Comparison of ENCODE assay signal across 24 cellular contexts in the genomic region with DNA sequence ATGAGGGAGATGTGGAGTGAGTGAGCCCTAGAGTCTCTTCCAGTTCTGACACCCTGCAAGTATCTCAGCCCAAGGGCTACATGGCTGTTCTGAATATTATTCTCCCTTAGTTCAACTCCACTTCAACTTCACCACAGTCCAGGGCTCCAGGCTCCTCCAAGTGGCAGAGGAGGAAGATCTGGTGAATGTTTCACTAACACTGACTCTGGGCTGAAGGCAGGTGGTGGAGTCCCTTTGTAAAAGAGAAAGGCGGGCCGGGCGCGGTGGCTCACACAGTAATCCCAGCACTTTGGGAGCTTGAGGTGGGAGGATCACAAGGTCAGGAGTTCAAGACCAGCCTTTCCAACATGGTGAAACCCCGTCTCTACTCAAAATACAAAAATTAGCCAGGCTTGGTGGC. TPM values are rescaled to one million over a fixed set of nuclear protein-coding genes. Genes with fewer than 3 reads are reported as not detected.
"Had no signal": no experiment of that assay in that cellular context is flagged by ENCODE, and none has a peak within 500 bp of the region (broad histone marks: within the 10 kb centered on the region; RNA-seq: fewer than 3 reads in every experiment).

No MANE protein-coding gene starts in this region.

- H3K4me3 Mint-ChIP-seq: activated CD4-positive, alpha-beta T cell treated with anti-CD3 and anti-CD28 coated beads for 36 hours; activated naive CD8-positive, alpha-beta T cell treated with anti-CD3 and anti-CD28 coated beads for 36 hours; naive thymus-derived CD4-positive, alpha-beta T cell; neural crest cell had no signal

- H3K36me3 Mint-ChIP-seq: activated naive CD8-positive, alpha-beta T cell treated with anti-CD3 and anti-CD28 coated beads for 36 hours had no signal

- H3K27ac Mint-ChIP-seq: activated CD4-positive, alpha-beta T cell treated with anti-CD3 and anti-CD28 coated beads for 36 hours; activated naive CD8-positive, alpha-beta T cell treated with anti-CD3 and anti-CD28 coated beads for 36 hours; naive thymus-derived CD4-positive, alpha-beta T cell had no signal

- DNase-seq: activated CD4-positive, alpha-beta T cell treated with anti-CD3 and anti-CD28 coated beads for 36 hours; activated CD4-positive, CD25-positive, alpha-beta regulatory T cell; activated effector memory CD4-positive, alpha-beta T cell treated with Interleukin-2 at 50 U/mL for 16 hours; activated naive CD4-positive, alpha-beta T cell treated with Interleukin-2 at 50 U/mL for 16 hours; activated naive CD8-positive, alpha-beta T cell treated with anti-CD3 and anti-CD28 coated beads for 36 hours; adrenal gland; aorta; body of pancreas; cortex of kidney; foreskin fibroblast; heart right ventricle; mammary epithelial cell; naive thymus-derived CD4-positive, alpha-beta T cell; nucleus accumbens; psoas muscle; stimulated activated CD4-positive, alpha-beta T cell treated with anti-CD3 and anti-CD28 coated beads, Interleukin-2, amount 100 ng/mL, for 48 hours; stimulated activated naive CD4-positive, alpha-beta T cell treated with Interleukin-2 at 50 U/mL for 16 hours; testis; trophoblast cell had no signal

- H3K4me3 ChIP-seq: adrenal gland, body of pancreas, heart right ventricle, psoas muscle, testis had no signal

- H3K4me1 Mint-ChIP-seq: activated CD4-positive, alpha-beta T cell treated with anti-CD3 and anti-CD28 coated beads for 36 hours; activated naive CD8-positive, alpha-beta T cell treated with anti-CD3 and anti-CD28 coated beads for 36 hours; neural crest cell had no signal

- H3K27me3 ChIP-seq: adrenal gland, body of pancreas, testis had no signal

- H3K9me3 ChIP-seq: adrenal gland, body of pancreas, heart right ventricle, psoas muscle, testis had no signal

- H3K27ac ChIP-seq: adrenal gland, body of pancreas, heart right ventricle, parathyroid adenoma, psoas muscle, testis had no signal

- H3K4me1 ChIP-seq: adrenal gland, body of pancreas, heart right ventricle, psoas muscle, testis had no signal

- H3K9me3 Mint-ChIP-seq: activated naive CD8-positive, alpha-beta T cell treated with anti-CD3 and anti-CD28 coated beads for 36 hours; naive thymus-derived CD4-positive, alpha-beta T cell; neural crest cell had no signal

- ATAC-seq: activated CD4-positive, alpha-beta T cell treated with anti-CD3 and anti-CD28 coated beads for 36 hours; body of pancreas; heart right ventricle; naive thymus-derived CD4-positive, alpha-beta T cell; psoas muscle; right cardiac atrium had no signal

- H3K36me3 ChIP-seq: adrenal gland, heart right ventricle had no signal

- H3K9ac ChIP-seq: parathyroid adenoma had no signal

RNA-seq across cellular contexts. Expression of gene CCDC92B, which starts 13.6 kb away (rescaled TPM):
- total RNA-seq: activated CD4-positive, alpha-beta T cell treated with anti-CD3 and anti-CD28 coated beads for 36 hours; activated naive CD8-positive, alpha-beta T cell treated with anti-CD3 and anti-CD28 coated beads for 36 hours; endothelial cell of umbilical vein; liver had no signal
